8 cellular contexts compared by ENCODE assay signal in the genomic region with DNA sequence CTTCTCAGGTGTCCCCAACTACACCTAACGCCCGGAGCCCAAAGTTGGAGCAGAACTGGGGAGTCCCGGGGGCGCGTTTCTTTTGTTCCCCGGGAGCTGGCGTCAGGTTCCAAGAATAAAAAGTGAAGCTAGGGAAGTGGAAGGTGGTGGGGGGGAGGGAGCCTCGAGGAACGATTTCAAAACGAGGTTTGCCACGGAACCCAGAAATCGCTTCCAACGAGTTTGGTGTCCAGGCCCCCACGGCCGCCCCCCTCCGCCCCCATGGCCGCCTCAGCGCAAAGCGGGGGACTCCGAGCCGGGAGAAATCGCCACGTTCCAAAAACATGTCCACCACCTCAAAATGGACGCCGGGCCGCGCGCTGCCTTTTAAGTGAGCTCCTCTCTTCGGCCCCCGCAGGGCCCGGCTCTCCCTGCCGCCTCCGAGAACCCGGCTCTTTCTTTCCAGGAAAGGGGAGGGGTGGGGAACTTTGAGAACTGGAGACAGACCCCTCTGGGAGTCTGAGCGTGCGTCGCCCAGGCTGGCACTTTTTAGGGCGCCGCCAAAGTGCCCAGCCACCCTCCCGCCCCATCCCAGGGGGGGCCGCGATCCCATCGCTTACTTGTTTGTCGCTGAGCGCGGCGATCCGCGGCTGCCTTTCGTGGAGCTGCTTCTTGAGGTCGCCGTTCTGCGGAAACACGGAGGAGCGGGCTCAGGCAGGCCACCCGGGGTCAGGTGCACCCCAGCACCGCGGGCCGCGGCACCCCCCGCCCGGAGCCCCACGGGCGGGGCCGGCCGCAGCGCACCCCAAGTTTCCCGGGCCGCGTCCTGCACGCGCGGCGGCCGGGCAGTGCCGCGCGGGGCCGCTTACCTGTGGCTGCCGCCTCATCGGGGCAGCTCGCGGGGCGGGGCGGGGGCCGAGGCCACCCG. TPM values are rescaled to one million over a fixed set of nuclear protein-coding genes. Genes with fewer than 3 reads are reported as not detected.
DNase-seq lines count a peak whose midpoint lies in the region; ATAC-seq and TF ChIP-seq lines count a peak whose summit lies in the region.

No MANE protein-coding gene starts in this region.

- H3K27ac ChIP-seq in GM23338 (ENCODE audit: low read depth) (peak overlapping the region; percentile 95), RWPE2 (ENCODE audit: poor library complexity, severe bottlenecking) (no peak overlapping the region), skeletal muscle tissue (ENCODE audit: low read depth, low read length) (no peak overlapping the region), PC-9 (no peak overlapping the region)

- CTCF ChIA-PET in PC-9 (lab: Charles Lee): interaction anchor here (0.6 kb wide), 1 partner anchor 129 kb away, joined by 4 read pairs; no protein-coding TSS in a partner anchor

- H3K4me1 Mint-ChIP-seq in GM23338 (peaks cover 46% of the 10 kb centered on the region), HFFc6 (ENCODE audit: low read depth) (peaks cover 17% of the 10 kb centered on the region)

- H3K9me3 Mint-ChIP-seq in GM23338: no peaks in the 10 kb centered on the region
- no peaks in the 10 kb centered on the region for H3K9me3 Mint-ChIP-seq in HFFc6

- H3K36me3 ChIP-seq in GM23338 (ENCODE audit: insufficient read depth) (peaks cover 8% of the 10 kb centered on the region), RWPE2 (ENCODE audit: low read depth) (no peaks in the 10 kb centered on the region), skeletal muscle tissue (ENCODE audit: control insufficient read depth in 3 of 3, insufficient read depth in 3 of 3, low read length in 3 of 3) (no peaks in the 10 kb centered on the region), PC-9 (ENCODE audit: low read depth) (no peaks in the 10 kb centered on the region)

- H3K27me3 ChIP-seq in GM23338 (ENCODE audit: insufficient read depth) (no peaks in the 10 kb centered on the region), RWPE2 (ENCODE audit: insufficient read depth, poor library complexity, severe bottlenecking) (peaks cover 68% of the 10 kb centered on the region), skeletal muscle tissue (ENCODE audit: control insufficient read depth in 3 of 3, insufficient read depth in 3 of 3, low read length in 3 of 3) (peaks cover 33 to 60% (median 53%) of the 10 kb centered on the region in 3 donors), PC-9 (ENCODE audit: insufficient read depth, low read depth) (peaks cover 27% of the 10 kb centered on the region)

- no peak overlapping the region for H3K9ac ChIP-seq in skeletal muscle tissue (ENCODE audit: low read depth in 1 of 3, low read length in 3 of 3)

- H3K4me1 ChIP-seq in GM23338 (ENCODE audit: insufficient read depth) (peaks cover 39% of the 10 kb centered on the region), RWPE2 (ENCODE audit: insufficient read depth, poor library complexity, severe bottlenecking) (no peaks in the 10 kb centered on the region), skeletal muscle tissue (ENCODE audit: control insufficient read depth in 3 of 3, insufficient read depth in 3 of 3, low read length in 3 of 3) (peaks cover 3 to 11% (median 7%) of the 10 kb centered on the region in 3 donors), PC-9 (replicated peaks; ENCODE audit: insufficient read depth) (no peaks in the 10 kb centered on the region)

- H3K4me3 Mint-ChIP-seq in GM23338 (peak overlapping the region; percentile 82), HFFc6 (no peak overlapping the region)

- peak overlapping the region; percentile 96 for H3K4me2 ChIP-seq in GM23338
- no peak overlapping the region for H3K4me2 ChIP-seq in PC-9

- POLR2A ChIA-PET in PC-9 (lab: Charles Lee; ENCODE audit: unreplicated experiment): interaction anchor here (0.6 to 0.7 kb wide), 4 partner anchors 37 to 1770 kb away, joined by 4 to 8 read pairs (median 5); no protein-coding TSS in a partner anchor

- H3K9me3 ChIP-seq in RWPE2 (ENCODE audit: severe bottlenecking) (no peaks in the 10 kb centered on the region), skeletal muscle tissue (ENCODE audit: control insufficient read depth in 3 of 3, low read length in 3 of 3) (no peaks in the 10 kb centered on the region), PC-9 (ENCODE audit: insufficient read depth, low read depth) (no peaks in the 10 kb centered on the region)

- H3K4me3 ChIP-seq in GM23338: peak overlapping the region; percentile 93
- H3K4me3 ChIP-seq in RWPE2 (ENCODE audit: severe bottlenecking): peak overlapping the region; percentile 40
- peak overlapping the region; percentile 2 to 13 for H3K4me3 ChIP-seq in foreskin fibroblast (ENCODE audit: low read depth in 1 of 2, low read length in 2 of 2)
- peak overlapping the region in 2 of 3 donors; percentile 2 to 36 for H3K4me3 ChIP-seq in skeletal muscle tissue (ENCODE audit: low read length in 3 of 3)
- no peak overlapping the region for H3K4me3 ChIP-seq in PC-9

- peaks cover 53% of the 10 kb centered on the region for H3K79me2 ChIP-seq in GM23338 (replicated peaks; ENCODE audit: insufficient read depth)
- no peaks in the 10 kb centered on the region for H3K79me2 ChIP-seq in PC-9 (ENCODE audit: low read depth)

- 0 out of 2 replicates have a peak, but pooled peaks cover 11% of the 10 kb centered on the region for H3F3A ChIP-seq in GM23338 (replicated peaks; ENCODE audit: low read depth)
- peaks cover 6% of the 10 kb centered on the region; the same call in 1 of the 2 replicates for H3F3A ChIP-seq in PC-9 (ENCODE audit: insufficient read depth, low read depth)

- ATAC-seq in GM23338: peak; percentile 8
- ATAC-seq in RWPE2 (ENCODE audit: low read depth): peak; percentile 9; the same call in 1 of the 3 replicates
- ATAC-seq in HG02610 (IDR thresholded peaks at IDR 0.05; ENCODE audit: unreplicated experiment): no peak

- no TSS peak for BruUV-seq in PC-9 (replicated peaks; lab: Mats Ljungman, UMichigan)

- intact Hi-C loops in PC-9 (cut with micrococcal nuclease; ENCODE audit: unreplicated experiment): no loop called here

- DNase-seq in GM23338 (ENCODE audit: low spot score) (peak; percentile 82), RWPE2 (ENCODE audit: low spot score) (no peak), foreskin fibroblast (peak; percentile 8 to 58), PC-9 (no peak), HFFc6 (no peak), NCI-H2107 treated with DMSO at 0.1 percent for 48 hours (lab: John Stamatoyannopoulos, UW; ENCODE audit: unreplicated experiment) (no peak)

- peaks cover 19% of the 10 kb centered on the region for H4K20me1 ChIP-seq in GM23338 (replicated peaks; ENCODE audit: insufficient read depth)
- H4K20me1 ChIP-seq in PC-9 (ENCODE audit: insufficient read depth): no peaks in the 10 kb centered on the region; the same call in 1 of the 2 replicates

- peaks cover 38% of the 10 kb centered on the region for H3K36me3 Mint-ChIP-seq in GM23338 (ENCODE audit: low read depth)
- H3K36me3 Mint-ChIP-seq in HFFc6 (ENCODE audit: low read depth): no peaks in the 10 kb centered on the region; the same call in 1 of the 2 replicates

- H2AFZ ChIP-seq in GM23338 (no peak overlapping the region), PC-9 (no peak overlapping the region)

- no peaks in the 10 kb centered on the region for H3K9me2 ChIP-seq in GM23338 (ENCODE audit: insufficient read depth)
- H3K9me2 ChIP-seq in PC-9 (ENCODE audit: insufficient read depth): no peaks in the 10 kb centered on the region

- 0 out of 2 replicates have a peak overlapping the region, but pooled peaks have one; percentile 59 for H3K27ac Mint-ChIP-seq in GM23338
- no peak overlapping the region for H3K27ac Mint-ChIP-seq in HFFc6

- TF ChIP-seq CTCF in GM23338 (conservative IDR thresholded peaks at IDR 0.05; ENCODE audit: low read depth in 2 of 2): no peak
- no peak for TF ChIP-seq CTCF in RWPE2 (IDR thresholded peaks at IDR 0.05; ENCODE audit: poor library complexity, severe bottlenecking)
- no peak for TF ChIP-seq CTCF in foreskin fibroblast (IDR thresholded peaks at IDR 0.05; ENCODE audit: low read depth, low read length)
- no peak for TF ChIP-seq CTCF in PC-9 (conservative IDR thresholded peaks at IDR 0.05)
- TF ChIP-seq CTCF in HFFc6 (IDR thresholded peaks at IDR 0.05): no peak

- peaks cover 18% of the 10 kb centered on the region for H3K27me3 Mint-ChIP-seq in GM23338 (ENCODE audit: insufficient read depth, low read depth, poor library complexity)
- H3K27me3 Mint-ChIP-seq in HFFc6 (ENCODE audit: insufficient read depth): peaks cover 49% of the 10 kb centered on the region

TF ChIP-seq in GM23338, 12 proteins besides CTCF, POLR2A, EP300 and RAD21 (continues in another document):
- TF ChIP-seq STAT1 (IDR thresholded peaks at IDR 0.05; ENCODE audit: unreplicated experiment) (no peak), CREB1 (CRISPR knock-in tag; IDR thresholded peaks at IDR 0.05; ENCODE audit: low read depth) (0 out of 2 replicates have a peak, but pooled peaks have one; percentile 1), POLR2AphosphoS5 (IDR thresholded peaks at IDR 0.05; ENCODE audit: low read depth) (no peak; the same call in 1 of the 2 replicates), JUNB (IDR thresholded peaks at IDR 0.05; ENCODE audit: unreplicated experiment) (no peak)
- TF ChIP-seq, protein P1, sequence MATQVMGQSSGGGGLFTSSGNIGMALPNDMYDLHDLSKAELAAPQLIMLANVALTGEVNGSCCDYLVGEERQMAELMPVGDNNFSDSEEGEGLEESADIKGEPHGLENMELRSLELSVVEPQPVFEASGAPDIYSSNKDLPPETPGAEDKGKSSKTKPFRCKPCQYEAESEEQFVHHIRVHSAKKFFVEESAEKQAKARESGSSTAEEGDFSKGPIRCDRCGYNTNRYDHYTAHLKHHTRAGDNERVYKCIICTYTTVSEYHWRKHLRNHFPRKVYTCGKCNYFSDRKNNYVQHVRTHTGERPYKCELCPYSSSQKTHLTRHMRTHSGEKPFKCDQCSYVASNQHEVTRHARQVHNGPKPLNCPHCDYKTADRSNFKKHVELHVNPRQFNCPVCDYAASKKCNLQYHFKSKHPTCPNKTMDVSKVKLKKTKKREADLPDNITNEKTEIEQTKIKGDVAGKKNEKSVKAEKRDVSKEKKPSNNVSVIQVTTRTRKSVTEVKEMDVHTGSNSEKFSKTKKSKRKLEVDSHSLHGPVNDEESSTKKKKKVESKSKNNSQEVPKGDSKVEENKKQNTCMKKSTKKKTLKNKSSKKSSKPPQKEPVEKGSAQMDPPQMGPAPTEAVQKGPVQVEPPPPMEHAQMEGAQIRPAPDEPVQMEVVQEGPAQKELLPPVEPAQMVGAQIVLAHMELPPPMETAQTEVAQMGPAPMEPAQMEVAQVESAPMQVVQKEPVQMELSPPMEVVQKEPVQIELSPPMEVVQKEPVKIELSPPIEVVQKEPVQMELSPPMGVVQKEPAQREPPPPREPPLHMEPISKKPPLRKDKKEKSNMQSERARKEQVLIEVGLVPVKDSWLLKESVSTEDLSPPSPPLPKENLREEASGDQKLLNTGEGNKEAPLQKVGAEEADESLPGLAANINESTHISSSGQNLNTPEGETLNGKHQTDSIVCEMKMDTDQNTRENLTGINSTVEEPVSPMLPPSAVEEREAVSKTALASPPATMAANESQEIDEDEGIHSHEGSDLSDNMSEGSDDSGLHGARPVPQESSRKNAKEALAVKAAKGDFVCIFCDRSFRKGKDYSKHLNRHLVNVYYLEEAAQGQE (IDR thresholded peaks at IDR 0.05; ENCODE audit: unreplicated experiment): peak; percentile 6

RNA-seq across cellular contexts. Expression of a gene that starts 1.6 kb away (rescaled TPM):
- 127 and 149 TPM in 2 replicates for total RNA-seq in GM23338 (2014; rRNA removed; shearing (Covaris generic))
- 16.5 and 20.6 TPM in 2 replicates for polyA plus RNA-seq in GM23338 (2016; fragmentation: Nextera tagmentation; extraction: Ambion mirVana)
- total RNA-seq in skeletal muscle tissue: 1.0 TPM
- not detected in 2 replicates for total RNA-seq in PC-9 (2021)
- total RNA-seq in HFFc6 (2021; fragmentation: NEBNext Ultra II Directional; extraction: Animal tissue kit (Norgen Biotek cat#: 25700)): not detected

Comparison
In these comparisons a context has a peak if more than half of its experiments do, and no peak if none do; other contexts are left out.
1. DNase-seq: peak in GM23338 (single experiment) and foreskin fibroblast (2 of 2); none in RWPE2 (single experiment), PC-9 (0 of 2), HFFc6 (single experiment) and NCI-H2107 treated with DMSO at 0.1 percent for 48 hours (single experiment).
2. RNA of a gene that starts 1.6 kb away (total RNA-seq): 127 to 149 TPM in GM23338; 1.0 TPM in skeletal muscle tissue (single experiment), not detected in PC-9 and not detected in HFFc6; every median in the first group is over 10 times any median in the second.